Comparison of ENCODE assay signal across 12 cellular contexts in the genomic region with DNA sequence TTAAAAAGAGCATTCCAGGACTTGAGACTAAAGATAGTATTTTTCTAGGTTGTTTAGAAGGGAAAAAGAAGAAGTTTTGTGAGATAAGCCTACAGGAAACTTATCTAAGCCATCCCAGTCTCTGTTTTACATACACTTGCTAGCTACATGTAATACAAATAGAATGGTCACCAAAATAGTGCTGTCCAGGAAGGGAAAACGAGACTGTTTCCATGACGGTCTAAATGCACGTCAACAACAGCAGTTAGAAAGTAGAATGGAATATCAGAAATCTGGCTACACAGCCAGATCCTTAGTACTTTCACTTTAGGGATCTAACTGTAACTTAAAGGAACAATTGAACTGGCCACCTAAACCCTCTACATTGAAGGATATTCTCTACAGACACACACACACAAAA.
DNase-seq lines count a peak whose midpoint lies in the region; ATAC-seq, FAIRE-seq and TF ChIP-seq lines count a peak whose summit lies in the region.
"Had no signal": no experiment of that assay in that cellular context is flagged by ENCODE, and none has a peak within 500 bp of the region (broad histone marks: within the 10 kb centered on the region; RNA-seq: fewer than 3 reads in every experiment).

No MANE protein-coding gene starts in this region.

- no peak overlapping the region for H3K9ac ChIP-seq in kidney (ENCODE audit: low read length in 2 of 2)
- H3K9ac ChIP-seq: BLaER1 had no signal

- H3K4me3 ChIP-seq in astrocyte of the spinal cord (ENCODE audit: low read depth, low read length) = peak overlapping the region; percentile 33
- H3K4me3 ChIP-seq in kidney (ENCODE audit: low read length in 2 of 2) = peak overlapping the region; percentile 8 to 49
- peak overlapping the region in 3 of 4 donors; percentile 5 to 27 (median 7) for H3K4me3 ChIP-seq in upper lobe of left lung
- H3K4me3 ChIP-seq: BLaER1 had no signal

- no peak for TF ChIP-seq EP300 in upper lobe of left lung (IDR thresholded peaks at IDR 0.05)

- H3K4me1 ChIP-seq in kidney (ENCODE audit: control insufficient read depth in 1 of 2, insufficient read depth in 1 of 2, low read depth in 1 of 2, low read length in 2 of 2) = no peaks in the 10 kb centered on the region
- H3K4me1 ChIP-seq in upper lobe of left lung = peaks cover 0 to 5% (median 2%) of the 10 kb centered on the region in 4 donors
- H3K4me1 ChIP-seq: BLaER1 had no signal

- ATAC-seq in left ventricle myocardium superior (peak; percentile 22), Right ventricle myocardium inferior (no peak), upper lobe of left lung (ENCODE audit: low FRiP score in 2 of 2) (no peak), HG02759 (IDR thresholded peaks at IDR 0.05; ENCODE audit: unreplicated experiment) (no peak)

- no peak for DNase-seq in left ventricle myocardium superior
- no peak for DNase-seq in Right ventricle myocardium inferior (ENCODE audit: missing footprints)
- peak; percentile 74 for DNase-seq in astrocyte of the spinal cord (ENCODE audit: low read depth, low spot score)
- DNase-seq in kidney = no peak
- DNase-seq in upper lobe of left lung = no peak
- DNase-seq in DMS79 treated with DMSO at 0.1 percent for 48 hours (lab: John Stamatoyannopoulos, UW) = no peak
- no peak for DNase-seq in activated CD4-positive, alpha-beta T cell treated with anti-CD3 and anti-CD28 coated beads, Interleukin-2, amount 50 U/mL, for 4 hours
- DNase-seq: activated T-cell treated with anti-CD3 and anti-CD28 coated beads, Interleukin-2, amount 50 U/mL, for 48 hours; Karpas-422 had no signal

- no peak for TF ChIP-seq POLR2A in upper lobe of left lung (IDR thresholded peaks at IDR 0.05)

- H3K9me3 ChIP-seq in kidney (ENCODE audit: control insufficient read depth in 1 of 2, low read length in 2 of 2) (no peaks in the 10 kb centered on the region), upper lobe of left lung (no peaks in the 10 kb centered on the region)
- H3K9me3 ChIP-seq: BLaER1 had no signal

- intact Hi-C loops in left ventricle myocardium superior (cut with micrococcal nuclease) (no loop called here), Right ventricle myocardium inferior (cut with DNase I) (no loop called here), kidney (cut with DNase I) (no loop called here)

- no peak for FAIRE-seq in kidney (lab: Jason Lieb, UNC)
- FAIRE-seq: colon had no signal

- H3K36me3 ChIP-seq in kidney (ENCODE audit: control insufficient read depth in 1 of 2, insufficient read depth in 2 of 2, low read length in 2 of 2) (no peaks in the 10 kb centered on the region), upper lobe of left lung (no peaks in the 10 kb centered on the region)
- H3K36me3 ChIP-seq: BLaER1 had no signal

- TF ChIP-seq CTCF in astrocyte of the spinal cord (IDR thresholded peaks at IDR 0.05; ENCODE audit: low read depth, low read length) (no peak), kidney (IDR thresholded peaks at IDR 0.05; ENCODE audit: borderline replicate concordance, extremely low read depth, insufficient read depth) (no peak), upper lobe of left lung (IDR thresholded peaks at IDR 0.05) (no peak)

- in situ Hi-C loops in astrocyte of the spinal cord (cut with HindIII; ENCODE audit: low sequenced_read_pairs) = no loop called here

- no peaks in the 10 kb centered on the region for H3K27me3 ChIP-seq in upper lobe of left lung
- H3K27me3 ChIP-seq: BLaER1 had no signal

- H3K27ac ChIP-seq in kidney (ENCODE audit: low read depth in 2 of 2, low read length in 2 of 2) (no peak overlapping the region), upper lobe of left lung (peak overlapping the region in 2 of 4 donors; percentile 35 to 46)
- H3K27ac ChIP-seq: BLaER1 had no signal

- WGBS in upper lobe of left lung, 2 donors = 22 to 27% methylated on average over 3 of the region's 3 CpGs
